In genomic region chr5:131610198-131611063, GRCh38 we compare ENCODE assay signal across 1 cellular context.
A peak's percentile ranks its signal among the peaks of the same experiment; 100 is the strongest.
TF ChIP-seq lines count a peak whose summit lies in the region.

No MANE protein-coding gene starts in this region.

TF ChIP-seq in HepG2, 621 proteins besides CTCF, POLR2A, EP300 and RAD21 (continued from another document and continues in another):
- TF ChIP-seq MLXIP (CRISPR knock-in tag; IDR thresholded peaks at IDR 0.05; ENCODE audit: borderline replicate concordance): no peak
- 0 out of 2 replicates have a peak, but pooled peaks have one; percentile 39 for TF ChIP-seq ZNF670 (CRISPR knock-in tag; IDR thresholded peaks at IDR 0.05; ENCODE audit: borderline replicate concordance)
- TF ChIP-seq DZIP1 (CRISPR knock-in tag; IDR thresholded peaks at IDR 0.05): no peak
- TF ChIP-seq ESRRA (CRISPR knock-in tag; IDR thresholded peaks at IDR 0.05; ENCODE audit: low read depth): peak; percentile 12; the same call in 1 of the 2 replicates
- TF ChIP-seq ZNF724P (CRISPR knock-in tag; IDR thresholded peaks at IDR 0.05; ENCODE audit: borderline replicate concordance): no peak
- 0 out of 2 replicates have a peak, but pooled peaks have one; percentile 52 for TF ChIP-seq MIXL1 (CRISPR knock-in tag; IDR thresholded peaks at IDR 0.05)
- TF ChIP-seq FOXK1 (CRISPR knock-in tag; IDR thresholded peaks at IDR 0.05; ENCODE audit: borderline replicate concordance, low read depth): 0 out of 2 replicates have a peak, but pooled peaks have one; percentile 13
- peak; percentile 46; the same call in 1 of the 2 replicates for TF ChIP-seq PITX1 (CRISPR knock-in tag; IDR thresholded peaks at IDR 0.05)
- 0 out of 2 replicates have a peak, but pooled peaks have one; percentile 30 for TF ChIP-seq SNAI1 (CRISPR knock-in tag; IDR thresholded peaks at IDR 0.05; ENCODE audit: borderline replicate concordance)
- TF ChIP-seq REST (IDR thresholded peaks at IDR 0.05; ENCODE audit: borderline replicate concordance in 1 of 2, low read depth in 1 of 2, low read length in 2 of 2): peak in 1 of 2 experiments; percentile 57; a peak in 1 of 4 replicates
- TF ChIP-seq ZNF431 (CRISPR knock-in tag; IDR thresholded peaks at IDR 0.05; ENCODE audit: borderline replicate concordance, low read depth): no peak
- peak; percentile 77 for TF ChIP-seq FOXP4 (CRISPR knock-in tag; IDR thresholded peaks at IDR 0.05)
- TF ChIP-seq HHEX (CRISPR knock-in tag; IDR thresholded peaks at IDR 0.05): peak; percentile 53; the same call in 1 of the 2 replicates
- TF ChIP-seq REXO4 (CRISPR knock-in tag; IDR thresholded peaks at IDR 0.05; ENCODE audit: borderline replicate concordance): no peak
- TF ChIP-seq BCL6 (CRISPR knock-in tag; IDR thresholded peaks at IDR 0.05): peak; percentile 31; the same call in 1 of the 2 replicates
- peak; percentile 70 for TF ChIP-seq ZNF18 (CRISPR knock-in tag; IDR thresholded peaks at IDR 0.05; ENCODE audit: insufficient replicate concordance)
- TF ChIP-seq NAIF1 (CRISPR knock-in tag; IDR thresholded peaks at IDR 0.05; ENCODE audit: borderline replicate concordance): no peak
- TF ChIP-seq SKIL (CRISPR knock-in tag; IDR thresholded peaks at IDR 0.05; ENCODE audit: borderline replicate concordance): no peak
- TF ChIP-seq U2AF2 (IDR thresholded peaks at IDR 0.05; ENCODE audit: low read depth, low read length): no peak
- peak; percentile 24; the same call in 1 of the 2 replicates for TF ChIP-seq IRF2 (CRISPR knock-in tag; IDR thresholded peaks at IDR 0.05)
- no peak for TF ChIP-seq RNF2 (conservative IDR thresholded peaks at IDR 0.05; ENCODE audit: low read depth)
- TF ChIP-seq ASH2L (IDR thresholded peaks at IDR 0.05; ENCODE audit: insufficient read length, low read depth, low read length): peak; percentile 69
- TF ChIP-seq ZNF260 (CRISPR knock-in tag; IDR thresholded peaks at IDR 0.05; ENCODE audit: borderline replicate concordance, low read depth): no peak
- TF ChIP-seq ZBTB39 (CRISPR knock-in tag; IDR thresholded peaks at IDR 0.05): peak; percentile 89; the same call in 1 of the 2 replicates
- TF ChIP-seq ATF1 (CRISPR knock-in tag; IDR thresholded peaks at IDR 0.05): peak; percentile 54
- no peak for TF ChIP-seq E2F5 (CRISPR knock-in tag; conservative IDR thresholded peaks at IDR 0.05)
